23 cellular contexts compared by ENCODE assay signal in genomic region chr11:114925591-114925990, GRCh38.
"Had no signal": no experiment of that assay in that cellular context is flagged by ENCODE, and none has a peak within 500 bp of the region (broad histone marks: within the 10 kb centered on the region; RNA-seq: fewer than 3 reads in every experiment).

No MANE protein-coding gene starts in this region.

- H3K79me2 ChIP-seq: parathyroid adenoma had no signal

- H3K36me3 ChIP-seq: heart right ventricle, left lung, lower lobe of right lung, right atrium auricular region, right lobe of liver, spleen, suprapubic skin, thoracic aorta, tibial artery, upper lobe of right lung had no signal

- H3K27me3 ChIP-seq: heart right ventricle, left lung, right atrium auricular region, right lobe of liver, spleen, suprapubic skin, upper lobe of right lung had no signal

- DNase-seq: heart right ventricle; hippocampal formation; kidney; left cardiac atrium; left lung; lower lobe of right lung; mammary epithelial cell; mesenchymal stem cell; naive thymus-derived CD8-positive, alpha-beta T cell; nucleus accumbens; psoas muscle; right lobe of liver; spleen; stimulated activated CD4-positive, alpha-beta T cell treated with anti-CD3 and anti-CD28 coated beads, Interleukin-4, amount 100 ng/mL, for 24 hours; stimulated activated naive CD4-positive, alpha-beta T cell; tibial artery; trophoblast cell; upper lobe of right lung had no signal

- H3K27ac ChIP-seq: heart right ventricle, left lung, lower lobe of right lung, parathyroid adenoma, psoas muscle, right atrium auricular region, right lobe of liver, skin epidermis, spleen, suprapubic skin, thoracic aorta, tibial artery, upper lobe of right lung had no signal

- H2AFZ ChIP-seq: parathyroid adenoma had no signal

- H3K4me3 ChIP-seq: heart right ventricle, left lung, lower lobe of right lung, psoas muscle, right atrium auricular region, right lobe of liver, skin epidermis, spleen, suprapubic skin, thoracic aorta, tibial artery, upper lobe of right lung had no signal

- H3K9ac ChIP-seq: parathyroid adenoma had no signal

- H3K4me1 ChIP-seq: heart right ventricle, left lung, lower lobe of right lung, parathyroid adenoma, psoas muscle, right atrium auricular region, right lobe of liver, spleen, suprapubic skin, tibial artery, upper lobe of right lung had no signal

- H3K9me3 ChIP-seq: heart right ventricle, left lung, lower lobe of right lung, psoas muscle, right atrium auricular region, right lobe of liver, suprapubic skin, thoracic aorta, tibial artery, upper lobe of right lung had no signal
